8 cellular contexts compared by ENCODE assay signal in the genomic region with DNA sequence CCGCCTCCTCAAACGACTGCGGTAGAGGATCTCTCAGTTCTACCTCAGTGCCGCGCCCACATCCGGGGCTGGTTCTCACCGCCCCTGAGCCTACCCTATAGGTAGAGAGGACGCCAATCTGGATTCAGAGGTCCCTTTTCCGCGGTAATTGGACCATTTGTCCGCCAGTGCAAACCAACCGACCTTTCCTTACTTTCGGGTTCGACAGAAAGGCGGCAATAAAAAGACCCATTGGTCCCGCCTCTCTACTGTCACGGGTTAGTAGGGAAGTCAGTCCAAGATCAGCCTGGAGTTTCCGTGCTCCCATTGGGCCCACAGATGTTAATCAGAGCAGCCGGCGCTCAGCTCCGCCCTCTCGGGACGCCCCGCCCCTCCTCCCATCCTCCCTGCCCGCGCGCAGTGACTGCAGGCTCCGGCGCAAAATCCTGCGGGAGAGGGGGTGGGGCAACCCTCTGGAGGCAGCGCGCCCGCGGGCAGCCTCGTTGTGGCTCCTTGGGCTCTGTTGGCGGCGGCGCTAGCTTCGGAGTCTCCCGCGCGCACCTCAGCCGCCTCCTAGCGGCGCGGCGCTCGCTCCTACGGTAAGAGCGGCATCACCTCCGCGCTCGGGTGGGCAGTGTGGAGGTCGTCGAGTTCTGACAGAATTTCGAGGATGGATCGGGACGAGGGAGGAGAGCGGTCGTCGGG. TPM values are rescaled to one million over a fixed set of nuclear protein-coding genes. Genes with fewer than 3 reads are reported as not detected.
DNase-seq lines count a peak whose midpoint lies in the region; ATAC-seq lines count a peak whose summit lies in the region.

A gene (plus strand): TSS at position 380 of the 684 bp plus-strand sequence.
A gene with protein sequence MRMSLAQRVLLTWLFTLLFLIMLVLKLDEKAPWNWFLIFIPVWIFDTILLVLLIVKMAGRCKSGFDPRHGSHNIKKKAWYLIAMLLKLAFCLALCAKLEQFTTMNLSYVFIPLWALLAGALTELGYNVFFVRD (minus strand): TSS at position 41 of the 684 bp plus-strand sequence. CDS start 4,061 bp downstream, outside the sequence.

- H3K9me3 Mint-ChIP-seq in IgD-negative memory B cell, result no peaks in the 10 kb centered on the region

- peak within 1 kb of the TSS; percentile 90 to 98 (median 93) for H3K27ac Mint-ChIP-seq in IgD-negative memory B cell

- H3K36me3 Mint-ChIP-seq in IgD-negative memory B cell, result peaks cover 4% of the 10 kb centered on the region

- no peaks in the 10 kb centered on the region for H3K27me3 Mint-ChIP-seq in IgD-negative memory B cell

- DNase-seq in DMS153 treated with DMSO at 0.1 percent for 48 hours (lab: John Stamatoyannopoulos, UW; ENCODE audit: unreplicated experiment) (peak; percentile 98), OCI-M1 (lab: John Stamatoyannopoulos, UW) (peak; percentile 100), activated T-cell treated with anti-CD3 and anti-CD28 coated beads for 4 hours (peak; percentile 86), epidermal melanocyte (ENCODE audit: insufficient read length, low spot score) (peak; percentile 87), middle frontal gyrus (ENCODE audit: extremely low spot score, low spot score) (peak; percentile 98)
- DNase-seq in stimulated activated CD8-positive, alpha-beta memory T cell treated with anti-CD3 and anti-CD28 coated beads, Interleukin-2, amount 100 ng/mL, for 48 hours (ENCODE audit: low read depth in 2 of 2), result peak; percentile 83 to 91

- ATAC-seq in GM21529 (IDR thresholded peaks at IDR 0.05; ENCODE audit: unreplicated experiment), result peak; percentile 87

- H3K4me3 Mint-ChIP-seq in IgD-negative memory B cell, result peak within 1 kb of the TSS; percentile 96 to 99 (median 97)

- peaks cover 50 to 72% (median 56%) of the 10 kb centered on the region in 3 donors for H3K4me1 Mint-ChIP-seq in IgD-negative memory B cell

RNA-seq across cellular contexts. Expression of the first gene that starts in this region (rescaled TPM):
- polyA plus RNA-seq in IgD-negative memory B cell, result 23.3 TPM

RNA-seq across cellular contexts. Expression of the second gene that starts in this region (rescaled TPM):
- 40.7 TPM for polyA plus RNA-seq in IgD-negative memory B cell

Comparison
In these comparisons a context has a peak if more than half of its experiments do, and no peak if none do; other contexts are left out.
1. Peak in every context shown above with its lines: DNase-seq and ATAC-seq.